Comparison of ENCODE assay signal across 8 cellular contexts in genomic region chr11:66617148-66617814, GRCh38. TPM values are rescaled to one million over a fixed set of nuclear protein-coding genes. Genes with fewer than 3 reads are reported as not detected.
DNase-seq lines count a peak whose midpoint lies in the region; ATAC-seq and TF ChIP-seq lines count a peak whose summit lies in the region.

No MANE protein-coding gene starts in this region.

- peak; percentile 28 for DNase-seq in stimulated activated CD4-positive, alpha-beta T cell treated with anti-CD3 and anti-CD28 coated beads, Interleukin-15, amount 100 ng/mL, for 24 hours
- no peak for DNase-seq in stimulated activated CD4-positive, alpha-beta T cell treated with anti-CD3 and anti-CD28 coated beads, Interleukin-2, amount 100 ng/mL, for 48 hours
- DNase-seq in PC-9 = no peak
- peak; percentile 89 for DNase-seq in coronary artery (ENCODE audit: low spot score)
- DNase-seq in activated gamma-delta T cell (lab: John Stamatoyannopoulos, UW) = no peak
- DNase-seq in NCI-H510A treated with DMSO at 0.1 percent for 48 hours (lab: John Stamatoyannopoulos, UW) = no peak

- peak overlapping the region; percentile 99 for H3K4me2 ChIP-seq in PC-9

- peaks cover 52% of the 10 kb centered on the region for H4K20me1 ChIP-seq in PC-9 (ENCODE audit: insufficient read depth)

- peak overlapping the region; percentile 69 for H2AFZ ChIP-seq in PC-9

- H3K27ac ChIP-seq in PC-9 (peak overlapping the region; percentile 58), coronary artery (peak overlapping the region; percentile 88 to 96)

- no peaks in the 10 kb centered on the region for H3K9me3 ChIP-seq in PC-9 (ENCODE audit: insufficient read depth, low read depth)
- no peaks in the 10 kb centered on the region for H3K9me3 ChIP-seq in mononuclear cell (ENCODE audit: low read depth, low read length)

- H3K4me1 ChIP-seq in PC-9 (replicated peaks; ENCODE audit: insufficient read depth) (peaks cover 39% of the 10 kb centered on the region), mononuclear cell (ENCODE audit: insufficient read depth, low read length) (peaks cover 58% of the 10 kb centered on the region)

- no peak for ATAC-seq in HG02798 (IDR thresholded peaks at IDR 0.05; ENCODE audit: poor library complexity, unreplicated experiment)

- peaks cover 25% of the 10 kb centered on the region; the same call in 1 of the 2 replicates for H3F3A ChIP-seq in PC-9 (ENCODE audit: insufficient read depth, low read depth)

- H3K4me3 ChIP-seq in PC-9 (peak overlapping the region; percentile 73), coronary artery (peak overlapping the region; percentile 95), mononuclear cell (ENCODE audit: low read length) (peak overlapping the region; percentile 80)

- H3K36me3 ChIP-seq in PC-9 (ENCODE audit: low read depth) = peaks cover 22% of the 10 kb centered on the region

- H3K79me2 ChIP-seq in PC-9 (ENCODE audit: low read depth) = peaks cover 70% of the 10 kb centered on the region

- POLR2A ChIA-PET in PC-9 (lab: Charles Lee; ENCODE audit: unreplicated experiment) = interaction anchor here (0.6 to 1.9 kb wide), 4 partner anchors 21 to 1019 kb away, joined by 4 to 18 read pairs (median 6); partner anchors contain the start of gene RBM4

- TF ChIP-seq CTCF in PC-9 (conservative IDR thresholded peaks at IDR 0.05) (no peak), coronary artery (IDR thresholded peaks at IDR 0.05) (no peak)

- CTCF ChIA-PET in PC-9 (lab: Charles Lee) = interaction anchor here (0.6 kb wide), 1 partner anchor 502 kb away, joined by 5 read pairs; the partner anchor contains the start of gene KDM2A

- no TSS peak for BruUV-seq in PC-9 (replicated peaks; lab: Mats Ljungman, UMichigan)

- intact Hi-C loops in PC-9 (cut with micrococcal nuclease; ENCODE audit: unreplicated experiment) = loop anchor here (2.0 kb wide), 1 partner anchor 24 kb away; the partner anchor contains the start of genes CCDC87 and CCS

- H3K9me2 ChIP-seq in PC-9 (ENCODE audit: insufficient read depth) = no peaks in the 10 kb centered on the region

- no peaks in the 10 kb centered on the region for H3K27me3 ChIP-seq in PC-9 (ENCODE audit: insufficient read depth, low read depth)
- no peaks in the 10 kb centered on the region for H3K27me3 ChIP-seq in mononuclear cell (ENCODE audit: insufficient read depth, low read length)

RNA-seq across cellular contexts. Expression of gene RBM14, which starts 0.9 kb away (rescaled TPM):
- total RNA-seq in PC-9 (2021) (108 and 112 TPM in 2 replicates), mononuclear cell (76.4 TPM)

RNA-seq across cellular contexts. Expression of gene RBM4, which starts 21.2 kb away (rescaled TPM):
- 131 and 140 TPM in 2 replicates for total RNA-seq in PC-9 (2021)
- total RNA-seq in mononuclear cell = 112 TPM

RNA-seq across cellular contexts. Expression of gene CCS, which starts 24.3 kb away (rescaled TPM):
- total RNA-seq in PC-9 (2021) = 47.2 and 61.0 TPM in 2 replicates
- 10.7 TPM for total RNA-seq in mononuclear cell

RNA-seq across cellular contexts. Expression of gene CCDC87, which starts 24.4 kb away (rescaled TPM):
- total RNA-seq in PC-9 (2021) = 0.83 and 1.0 TPM in 2 replicates
- 0.21 TPM for total RNA-seq in mononuclear cell

RNA-seq across cellular contexts. Expression of gene CTSF, which starts 48.9 kb away (rescaled TPM):
- total RNA-seq in PC-9 (2021) (34.3 and 59.2 TPM in 2 replicates), mononuclear cell (14.5 TPM)

Comparison
In these comparisons a context has a peak if more than half of its experiments do, and no peak if none do; other contexts are left out.
1. DNase-seq: peak in stimulated activated CD4-positive, alpha-beta T cell treated with anti-CD3 and anti-CD28 coated beads, Interleukin-15, amount 100 ng/mL, for 24 hours (single experiment) and coronary artery (single experiment); none in stimulated activated CD4-positive, alpha-beta T cell treated with anti-CD3 and anti-CD28 coated beads, Interleukin-2, amount 100 ng/mL, for 48 hours (0 of 2), PC-9 (0 of 2), activated gamma-delta T cell (single experiment) and NCI-H510A treated with DMSO at 0.1 percent for 48 hours (single experiment).
2. Peak in every context shown above with its lines, with median percentiles within 50 percentile points of each other: H3K4me3 ChIP-seq.